Comparison of ENCODE assay signal across 9 cellular contexts in genomic region chr1:28512058-28512611, GRCh38. TPM values are rescaled to one million over a fixed set of nuclear protein-coding genes. Genes with fewer than 3 reads are reported as not detected.
DNase-seq lines count a peak whose midpoint lies in the region; ATAC-seq, FAIRE-seq and TF ChIP-seq lines count a peak whose summit lies in the region.
"Had no signal": no experiment of that assay in that cellular context is flagged by ENCODE, and none has a peak within 500 bp of the region (broad histone marks: within the 10 kb centered on the region; RNA-seq: fewer than 3 reads in every experiment).

No MANE protein-coding gene starts in this region.

- CTCF ChIA-PET in OCI-LY7 (lab: Charles Lee; ENCODE audit: unreplicated experiment): no interaction called here

- TF ChIP-seq CTCF in OCI-LY7 (conservative IDR thresholded peaks at IDR 0.05; ENCODE audit: low read length): no peak

- no peaks in the 10 kb centered on the region for H3K27me3 Mint-ChIP-seq in activated T-cell treated with anti-CD3 and anti-CD28 coated beads, Interleukin-2, amount 50 U/mL, for 24 hours
- no peaks in the 10 kb centered on the region for H3K27me3 Mint-ChIP-seq in central memory CD8-positive, alpha-beta T cell

- H3K27me3 ChIP-seq in small intestine (ENCODE audit: control insufficient read depth in 2 of 2, insufficient read depth in 2 of 2, low read length in 2 of 2): no peaks in the 10 kb centered on the region

- no TSS peak for BruUV-seq in OCI-LY7 (replicated peaks; lab: Mats Ljungman, UMichigan)

- no peaks in the 10 kb centered on the region for H3K9me3 Mint-ChIP-seq in activated T-cell treated with anti-CD3 and anti-CD28 coated beads, Interleukin-2, amount 50 U/mL, for 24 hours
- H3K9me3 Mint-ChIP-seq in central memory CD8-positive, alpha-beta T cell: no peaks in the 10 kb centered on the region

- POLR2A ChIA-PET in OCI-LY7 (lab: Charles Lee): interaction anchor here (0.6 to 1.1 kb wide), 2 partner anchors 57 to 263 kb away, joined by 3 to 6 read pairs; no protein-coding TSS in a partner anchor

- peaks cover 45% of the 10 kb centered on the region for H3K4me1 ChIP-seq in OCI-LY7 (ENCODE audit: insufficient read depth, low read length, poor library complexity, severe bottlenecking)
- H3K4me1 ChIP-seq in small intestine (ENCODE audit: control insufficient read depth in 2 of 2, insufficient read depth in 1 of 2, low read depth in 1 of 2, low read length in 1 of 2): peaks cover 0 to 17% of the 10 kb centered on the region in 2 donors

- H3K27ac Mint-ChIP-seq in activated T-cell treated with anti-CD3 and anti-CD28 coated beads, Interleukin-2, amount 50 U/mL, for 24 hours: peak overlapping the region; percentile 100
- H3K27ac Mint-ChIP-seq in central memory CD8-positive, alpha-beta T cell (ENCODE audit: low read depth): peak overlapping the region; percentile 58

- H3K79me2 ChIP-seq in OCI-LY7 (ENCODE audit: insufficient read depth, low read depth, low read length): peaks cover 34% of the 10 kb centered on the region; the same call in 1 of the 2 replicates

- WGBS in small intestine, 3 donors: 67 to 84% (median 83%) methylated on average over 7 of the region's 7 CpGs

- H3K4me3 ChIP-seq in OCI-LY7 (ENCODE audit: low read depth, low read length, poor library complexity, severe bottlenecking): peak overlapping the region; percentile 8
- H3K4me3 ChIP-seq in small intestine (ENCODE audit: low read depth in 1 of 2, low read length in 2 of 2): no peak overlapping the region

- H2AFZ ChIP-seq in OCI-LY7 (ENCODE audit: low read length): no peak overlapping the region

- FAIRE-seq in small intestine (lab: Jason Lieb, UNC): no peak

- H3K36me3 ChIP-seq in OCI-LY7 (ENCODE audit: insufficient read depth, low read length): peaks cover 77% of the 10 kb centered on the region
- H3K36me3 ChIP-seq in small intestine (ENCODE audit: control insufficient read depth in 2 of 2, insufficient read depth in 2 of 2, low read length in 2 of 2): peaks cover 8 to 18% of the 10 kb centered on the region in 2 donors

- peaks cover 70% of the 10 kb centered on the region for H3K36me3 Mint-ChIP-seq in activated T-cell treated with anti-CD3 and anti-CD28 coated beads, Interleukin-2, amount 50 U/mL, for 24 hours (ENCODE audit: low read depth)
- peaks cover 80% of the 10 kb centered on the region for H3K36me3 Mint-ChIP-seq in central memory CD8-positive, alpha-beta T cell (ENCODE audit: insufficient read depth)

- H3K27ac ChIP-seq in OCI-LY7 (ENCODE audit: low read depth, low read length, poor library complexity, severe bottlenecking) (peak overlapping the region; percentile 94), small intestine (ENCODE audit: low read depth in 1 of 2, low read length in 1 of 2) (peak overlapping the region in 1 of 2 donors; percentile 44)

- intact Hi-C loops in OCI-LY7 (cut with micrococcal nuclease; ENCODE audit: unreplicated experiment): loop anchor here (5.0 kb wide), 1 partner anchor 670 kb away; the partner anchor contains the start of gene SRSF4

- H3K4me2 ChIP-seq in OCI-LY7 (ENCODE audit: low read length): peak overlapping the region; percentile 28

- H3K9me2 ChIP-seq in OCI-LY7 (ENCODE audit: insufficient read depth, low read length): no peaks in the 10 kb centered on the region

- H3K9me3 ChIP-seq in OCI-LY7 (ENCODE audit: low read length) (no peaks in the 10 kb centered on the region), small intestine (ENCODE audit: control insufficient read depth, low read depth) (no peaks in the 10 kb centered on the region)

- H3K4me1 Mint-ChIP-seq in activated T-cell treated with anti-CD3 and anti-CD28 coated beads, Interleukin-2, amount 50 U/mL, for 24 hours (ENCODE audit: low read depth): peaks cover 39% of the 10 kb centered on the region
- peaks cover 45% of the 10 kb centered on the region for H3K4me1 Mint-ChIP-seq in central memory CD8-positive, alpha-beta T cell

- H3K4me3 Mint-ChIP-seq in activated T-cell treated with anti-CD3 and anti-CD28 coated beads, Interleukin-2, amount 50 U/mL, for 24 hours: peak overlapping the region; percentile 96
- peak overlapping the region; percentile 67 for H3K4me3 Mint-ChIP-seq in central memory CD8-positive, alpha-beta T cell

- ATAC-seq in central memory CD8-positive, alpha-beta T cell (replicated peaks; ENCODE audit: extremely low read depth, poor library complexity, severe bottlenecking): no peak
- ATAC-seq in stimulated activated naive CD8-positive, alpha-beta T cell treated with anti-CD3 and anti-CD28 coated beads, Interleukin-15, Interleukin-2, amounts not matched to agents 100 U/mL and 50 U/mL, for 24 hours: no peak
- no peak for ATAC-seq in GM18520 (IDR thresholded peaks at IDR 0.05; ENCODE audit: unreplicated experiment)

- peak; percentile 58 for DNase-seq in activated T-cell treated with anti-CD3 and anti-CD28 coated beads, Interleukin-2, amount 50 U/mL, for 24 hours
- DNase-seq in activated T-cell treated with anti-CD3 and anti-CD28 coated beads, Interleukin-2, amount 50 U/mL, for 1 hour: no peak
- DNase-seq in OCI-LY7 (ENCODE audit: low spot score) (peak; percentile 23), NCI-H510A (lab: John Stamatoyannopoulos, UW) (no peak), small intestine (no peak)
- no peak for DNase-seq in central memory CD8-positive, alpha-beta T cell (ENCODE audit: low spot score in 2 of 2)
- DNase-seq in stimulated activated naive CD8-positive, alpha-beta T cell treated with anti-CD3 and anti-CD28 coated beads, Interleukin-15, Interleukin-2, amounts not matched to agents 100 U/mL and 50 U/mL, for 24 hours: peak; percentile 38
- DNase-seq: NCI-H2107 had no signal

- peaks cover 5% of the 10 kb centered on the region; the same call in 1 of the 2 replicates for H4K20me1 ChIP-seq in OCI-LY7 (ENCODE audit: insufficient read depth, low read length)

RNA-seq across cellular contexts. Expression of gene RCC1, which starts 6.3 kb away (rescaled TPM):
- 87.6 and 101 TPM in 2 replicates for total RNA-seq in OCI-LY7 (2014; rRNA removed; shearing (Covaris generic))
- 95.3 and 108 TPM in 2 replicates for total RNA-seq in OCI-LY7 (2022)
- polyA plus RNA-seq in small intestine: 10 to 100 TPM; 31.1 to 69.5 (median 33.3) TPM

RNA-seq across cellular contexts. Expression of gene TRNAU1AP, which starts 40.8 kb away (rescaled TPM):
- total RNA-seq in OCI-LY7 (2014; rRNA removed; shearing (Covaris generic)): 30.6 and 39.6 TPM in 2 replicates
- total RNA-seq in OCI-LY7 (2022): 41.8 and 47.7 TPM in 2 replicates
- 10 to 100 TPM; 16.3 to 25.9 (median 25.5) TPM for polyA plus RNA-seq in small intestine

Comparison
In these comparisons a context has a peak if more than half of its experiments do, and no peak if none do; other contexts are left out.
1. DNase-seq: peak in activated T-cell treated with anti-CD3 and anti-CD28 coated beads, Interleukin-2, amount 50 U/mL, for 24 hours (single experiment), OCI-LY7 (single experiment) and stimulated activated naive CD8-positive, alpha-beta T cell treated with anti-CD3 and anti-CD28 coated beads, Interleukin-15, Interleukin-2, amounts not matched to agents 100 U/mL and 50 U/mL, for 24 hours (single experiment); none in activated T-cell treated with anti-CD3 and anti-CD28 coated beads, Interleukin-2, amount 50 U/mL, for 1 hour (single experiment), central memory CD8-positive, alpha-beta T cell (0 of 2), NCI-H510A (single experiment) and small intestine (single experiment).